In genomic region chr11:5690736-5691135, GRCh38 we compare ENCODE assay signal across 10 cellular contexts. TPM values are rescaled to one million over a fixed set of nuclear protein-coding genes. Genes with fewer than 3 reads are reported as not detected.
A peak's percentile ranks its signal among the peaks of the same experiment; 100 is the strongest.
DNase-seq lines count a peak whose midpoint lies in the region; ATAC-seq and TF ChIP-seq lines count a peak whose summit lies in the region.
"Had no signal": no experiment of that assay in that cellular context is flagged by ENCODE, and none has a peak within 500 bp of the region (broad histone marks: within the 10 kb centered on the region; RNA-seq: fewer than 3 reads in every experiment).

No MANE protein-coding gene starts in this region.

- no peaks in the 10 kb centered on the region for H3K79me1 ChIP-seq in mesendoderm (ENCODE audit: low read length)

- H3K27me3 Mint-ChIP-seq in activated naive CD4-positive, alpha-beta T cell treated with anti-CD3 and anti-CD28 coated beads, Interleukin-2, amount 50 U/mL, for 24 hours: no peaks in the 10 kb centered on the region

- peaks cover 8% of the 10 kb centered on the region for H3K36me3 Mint-ChIP-seq in activated naive CD4-positive, alpha-beta T cell treated with anti-CD3 and anti-CD28 coated beads, Interleukin-2, amount 50 U/mL, for 24 hours

- H3K56ac ChIP-seq in mesendoderm (ENCODE audit: low read length): peak overlapping the region; percentile 42

- H3K27me3 ChIP-seq in mesendoderm (ENCODE audit: insufficient read depth, low read length, poor library complexity): no peaks in the 10 kb centered on the region
- H3K27me3 ChIP-seq in uterus: no peaks in the 10 kb centered on the region

- no peak overlapping the region for H3K23ac ChIP-seq in mesendoderm (ENCODE audit: low read length)

- H4K5ac ChIP-seq in mesendoderm (ENCODE audit: low read length): no peak overlapping the region

- TF ChIP-seq POLR2A in uterus (IDR thresholded peaks at IDR 0.05): peak; percentile 15 to 42

- intact Hi-C loops in uterus (cut with DNase I; ENCODE audit: low total_unique reads): no loop called here

- H3K4me1 Mint-ChIP-seq in activated naive CD4-positive, alpha-beta T cell treated with anti-CD3 and anti-CD28 coated beads, Interleukin-2, amount 50 U/mL, for 24 hours: peaks cover 65% of the 10 kb centered on the region

- H3K4me1 ChIP-seq in mesendoderm (ENCODE audit: control insufficient read depth, low read depth, low read length): peaks cover 2% of the 10 kb centered on the region
- no peaks in the 10 kb centered on the region for H3K4me1 ChIP-seq in uterus

- TF ChIP-seq CTCF in uterus (IDR thresholded peaks at IDR 0.05): no peak

- H2BK120ac ChIP-seq in mesendoderm (ENCODE audit: low read depth, low read length): peak overlapping the region; percentile 13

- peak overlapping the region; percentile 55 for H2BK5ac ChIP-seq in mesendoderm (ENCODE audit: low read length)

- DNase-seq in activated naive CD4-positive, alpha-beta T cell treated with Interleukin-2 at 50 U/mL for 16 hours: no peak
- DNase-seq in caudate nucleus (lab: John Stamatoyannopoulos, UW) (no peak), mesendoderm (no peak), uterus (peak in 1 of 2 donors; percentile 33), nucleus accumbens (lab: John Stamatoyannopoulos, UW) (no peak), NOMO-1 treated with DMSO at 0.1 percent for 48 hours (lab: John Stamatoyannopoulos, UW; ENCODE audit: unreplicated experiment) (no peak)
- DNase-seq: PC-9 had no signal

- no peak for ATAC-seq in HG03354 (IDR thresholded peaks at IDR 0.05; ENCODE audit: poor library complexity, severe bottlenecking, unreplicated experiment)

- H3K27ac Mint-ChIP-seq in activated naive CD4-positive, alpha-beta T cell treated with anti-CD3 and anti-CD28 coated beads, Interleukin-2, amount 50 U/mL, for 24 hours: peak overlapping the region; percentile 96

- H2BK15ac ChIP-seq in mesendoderm (replicated peaks; ENCODE audit: low read depth): no peak overlapping the region

- no CpG with 5 or more reads among the region's 5 CpGs for WGBS in mesendoderm (ENCODE audit: extremely low coverage, insufficient coverage, low lambda C conversion rate)

- H3K9ac ChIP-seq in mesendoderm (ENCODE audit: low read length): no peak overlapping the region

- no peak overlapping the region for H4K8ac ChIP-seq in mesendoderm (ENCODE audit: low read depth, low read length)

- peak overlapping the region; percentile 69 for H3K27ac ChIP-seq in caudate nucleus (ENCODE audit: low read depth, low read length)
- H3K27ac ChIP-seq in mesendoderm (ENCODE audit: low read depth, low read length): no peak overlapping the region
- H3K27ac ChIP-seq in uterus: peak overlapping the region; percentile 86 to 98
- H3K27ac ChIP-seq: PC-9 had no signal

- H3K79me2 ChIP-seq in mesendoderm (ENCODE audit: control insufficient read depth, insufficient read depth, low read length): no peaks in the 10 kb centered on the region

- H2AK5ac ChIP-seq in mesendoderm (ENCODE audit: low read length): no peak overlapping the region

- no peaks in the 10 kb centered on the region for H3K36me3 ChIP-seq in mesendoderm (ENCODE audit: control insufficient read depth, insufficient read depth, low read length)
- H3K36me3 ChIP-seq in uterus: no peaks in the 10 kb centered on the region

- H3K4ac ChIP-seq in mesendoderm (ENCODE audit: low read depth, low read length): no peak overlapping the region

- no peaks in the 10 kb centered on the region for H3K9me3 ChIP-seq in uterus

- no peak overlapping the region for H3K18ac ChIP-seq in mesendoderm (ENCODE audit: low read length)

- no peaks in the 10 kb centered on the region for H3K9me3 Mint-ChIP-seq in activated naive CD4-positive, alpha-beta T cell treated with anti-CD3 and anti-CD28 coated beads, Interleukin-2, amount 50 U/mL, for 24 hours

- H3K4me3 Mint-ChIP-seq in activated naive CD4-positive, alpha-beta T cell treated with anti-CD3 and anti-CD28 coated beads, Interleukin-2, amount 50 U/mL, for 24 hours: peak overlapping the region; percentile 96

- H3K4me3 ChIP-seq in mesendoderm (ENCODE audit: low read length) (no peak overlapping the region), uterus (peak overlapping the region; percentile 41 to 47)
- H3K4me3 ChIP-seq: PC-9 had no signal

- no peak overlapping the region for H3K4me2 ChIP-seq in mesendoderm (ENCODE audit: low read length)
- H3K4me2 ChIP-seq: PC-9 had no signal

RNA-seq across cellular contexts. Expression of gene TRIM22, which starts 1.1 kb away (rescaled TPM):
- polyA plus RNA-seq in mesendoderm (2013, experiment 1 of 2): 2.8 TPM
- 3.0 TPM for polyA plus RNA-seq in mesendoderm (2013, experiment 2 of 2)
- 10 to 100 TPM; 10.9 to 64.8 (median 25.4) TPM for total RNA-seq in uterus

RNA-seq across cellular contexts. Expression of gene TRIM5, which starts 5.9 kb away (rescaled TPM):
- polyA plus RNA-seq in mesendoderm (2013, experiment 1 of 2): 21.1 TPM
- polyA plus RNA-seq in mesendoderm (2013, experiment 2 of 2): 21.2 TPM
- 10 to 100 TPM in 3 of 4 donors, 1 to 10 TPM in 1; 4.4 to 50.4 (median 37.4) TPM for total RNA-seq in uterus

RNA-seq across cellular contexts. Expression of gene OR56B1, which starts 45.5 kb away (rescaled TPM):
- polyA plus RNA-seq in mesendoderm (2013, experiment 1 of 2): not detected
- not detected for polyA plus RNA-seq in mesendoderm (2013, experiment 2 of 2)
- under 1 TPM in 1 of 4 donors, not detected in 3; 0.79 TPM for total RNA-seq in uterus
- total RNA-seq: PC-9, pulmonary artery endothelial cell had no signal
